Comparison of ENCODE assay signal across 26 cellular contexts in the genomic region with DNA sequence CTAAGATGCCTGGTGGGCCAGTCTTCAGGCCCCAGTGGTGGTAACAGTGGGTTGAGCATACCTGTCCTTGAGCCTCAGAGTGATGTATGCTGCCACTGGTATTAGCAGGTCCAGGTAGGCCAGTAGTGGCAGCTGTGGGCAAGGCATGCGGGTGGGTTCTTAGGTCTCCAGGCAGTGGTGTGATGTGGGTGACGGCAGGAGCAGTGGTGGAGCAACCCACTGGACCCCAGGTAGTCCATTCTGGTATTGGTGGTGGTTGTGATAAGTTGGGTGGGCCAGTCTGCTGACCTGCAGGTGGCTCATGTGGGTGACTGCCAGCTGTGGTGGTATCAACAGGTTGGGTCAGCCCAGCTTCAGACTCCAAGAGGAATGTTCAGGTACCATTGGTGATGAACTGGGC.
"Had no signal": no experiment of that assay in that cellular context is flagged by ENCODE, and none has a peak within 500 bp of the region (broad histone marks: within the 10 kb centered on the region; RNA-seq: fewer than 3 reads in every experiment).

No MANE protein-coding gene starts in this region.

- H3K27ac Mint-ChIP-seq: naive B cell; naive thymus-derived CD8-positive, alpha-beta T cell; natural killer cell treated with Interleukin-12 subunit alpha and Interleukin-12 subunit beta and Interleukin-15 and Interleukin-18, amount 100 ng/mL, for 72 hours; nephron progenitor cell; progenitor cell of endocrine pancreas; stimulated activated naive B cell treated with anti-CD40 and anti-IgM and Interleukin-4, amounts not matched to agents 10 μg/mL and 1 μg/mL and 100 μg/mL, for 72 hours; stimulated activated naive CD8-positive, alpha-beta T cell treated with anti-CD3 and anti-CD28 coated beads, Interleukin-15, Interleukin-2, amounts not matched to agents 100 ng/mL and 50 ng/mL, for 24 hours had no signal

- DNase-seq: naive B cell; naive thymus-derived CD8-positive, alpha-beta T cell; nephron progenitor cell; nucleus accumbens; psoas muscle; right cardiac atrium; right lobe of liver; sigmoid colon; small intestine; stimulated activated CD4-positive, alpha-beta T cell treated with anti-CD3 and anti-CD28 coated beads, Interleukin-1b, Interleukin-23, amount 100 ng/mL, for 48 hours; stimulated activated CD4-positive, alpha-beta T cell treated with anti-CD3 and anti-CD28 coated beads, Interleukin-4, amount 100 ng/mL, for 1 hour; stimulated activated CD4-positive, alpha-beta T cell treated with anti-CD3 and anti-CD28 coated beads, Interleukin-4, amount 100 ng/mL, for 4 hours; stimulated activated CD8-positive, alpha-beta memory T cell treated with anti-CD3 and anti-CD28 coated beads, Interleukin-4, amount 100 ng/mL, for 48 hours; stimulated activated naive B cell treated with anti-CD40 and anti-IgM and Interleukin-4, amounts not matched to agents 10 μg/mL and 1 μg/mL and 100 μg/mL, for 72 hours; stimulated activated naive CD4-positive, alpha-beta T cell treated with Interleukin-2 at 50 U/mL for 16 hours; stomach; tibial artery; transverse colon had no signal

- H3K4me3 Mint-ChIP-seq: naive B cell; naive thymus-derived CD8-positive, alpha-beta T cell; natural killer cell treated with Interleukin-12 subunit alpha and Interleukin-12 subunit beta and Interleukin-15 and Interleukin-18, amount 100 ng/mL, for 72 hours; nephron progenitor cell; neural crest cell; stimulated activated naive B cell treated with anti-CD40 and anti-IgM and Interleukin-4, amounts not matched to agents 10 μg/mL and 1 μg/mL and 100 μg/mL, for 72 hours; stimulated activated naive CD8-positive, alpha-beta T cell treated with anti-CD3 and anti-CD28 coated beads, Interleukin-15, Interleukin-2, amounts not matched to agents 100 ng/mL and 50 ng/mL, for 24 hours had no signal

- H3K4me1 ChIP-seq: pancreas, psoas muscle, right lobe of liver, sigmoid colon, stomach, tibial artery, transverse colon, upper lobe of left lung, vagina had no signal

- H3K27me3 Mint-ChIP-seq: progenitor cell of endocrine pancreas; stimulated activated naive B cell treated with anti-CD40 and anti-IgM and Interleukin-4, amounts not matched to agents 10 μg/mL and 1 μg/mL and 100 μg/mL, for 72 hours; stimulated activated naive CD8-positive, alpha-beta T cell treated with anti-CD3 and anti-CD28 coated beads, Interleukin-15, Interleukin-2, amounts not matched to agents 100 ng/mL and 50 ng/mL, for 24 hours had no signal

- H3K4me1 Mint-ChIP-seq: naive B cell; naive thymus-derived CD8-positive, alpha-beta T cell; nephron progenitor cell; neural crest cell; stimulated activated naive B cell treated with anti-CD40 and anti-IgM and Interleukin-4, amounts not matched to agents 10 μg/mL and 1 μg/mL and 100 μg/mL, for 72 hours had no signal

- H3K27ac ChIP-seq: neutrophil, pancreas, psoas muscle, right lobe of liver, sigmoid colon, stomach, tibial artery, transverse colon, upper lobe of left lung, vagina had no signal

- H3K9me3 Mint-ChIP-seq: neural crest cell had no signal

- H3K9me3 ChIP-seq: neutrophil, pancreas, psoas muscle, right lobe of liver, tibial artery, transverse colon, vagina had no signal

- H3K36me3 ChIP-seq: neutrophil, pancreas, right lobe of liver, sigmoid colon, stomach, tibial artery, transverse colon, upper lobe of left lung, vagina had no signal

- ATAC-seq: naive thymus-derived CD8-positive, alpha-beta T cell; natural killer cell treated with Interleukin-12 subunit alpha and Interleukin-12 subunit beta and Interleukin-15 and Interleukin-18, amount 100 ng/mL, for 72 hours; pancreas; psoas muscle; right cardiac atrium; stimulated activated naive B cell treated with anti-CD40 and anti-IgM and Interleukin-4, amounts not matched to agents 10 μg/mL and 1 μg/mL and 100 μg/mL, for 72 hours had no signal

- H3K36me3 Mint-ChIP-seq: stimulated activated naive B cell treated with anti-CD40 and anti-IgM and Interleukin-4, amounts not matched to agents 10 μg/mL and 1 μg/mL and 100 μg/mL, for 72 hours had no signal

- H3K27me3 ChIP-seq: neutrophil, pancreas, right lobe of liver, sigmoid colon, stomach, tibial artery, transverse colon, upper lobe of left lung, vagina had no signal

- H3K4me3 ChIP-seq: pancreas, psoas muscle, right lobe of liver, sigmoid colon, stomach, tibial artery, transverse colon, upper lobe of left lung, vagina had no signal
